ENCODE assay signal across 8 cellular contexts in the genomic region with DNA sequence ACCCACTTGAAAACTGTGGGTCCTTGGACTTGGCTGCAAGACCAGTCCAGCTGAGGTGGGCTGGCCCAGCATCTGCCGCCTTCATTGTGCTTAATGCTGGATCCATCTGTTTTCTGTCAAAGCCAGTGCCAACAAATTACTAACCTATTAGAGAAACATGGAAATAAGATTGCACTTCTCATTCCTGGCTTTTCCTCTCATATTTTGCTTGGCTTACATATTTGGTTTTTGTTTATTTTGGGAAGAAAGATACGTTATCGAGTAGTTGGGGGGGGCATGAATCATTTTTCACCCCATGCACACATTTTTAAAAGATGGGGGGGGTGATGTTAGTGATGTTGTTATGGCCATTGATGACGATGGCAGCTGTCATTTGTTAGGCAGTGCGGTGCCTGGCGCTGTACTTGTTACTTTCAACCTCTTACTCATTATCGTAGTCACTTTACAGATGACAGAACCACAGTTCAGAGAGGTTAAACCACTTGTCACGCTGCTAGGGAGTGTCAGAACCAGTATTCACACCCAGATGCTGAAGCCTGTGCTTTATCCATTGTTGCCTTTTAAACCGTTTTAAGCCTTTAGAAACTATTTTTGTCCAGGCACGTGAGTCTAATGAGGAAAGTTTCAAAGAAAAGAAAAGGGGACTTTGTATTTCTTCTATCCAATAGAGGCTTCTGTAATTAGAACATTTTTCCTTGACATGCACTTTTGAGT.
DNase-seq lines count a peak whose midpoint lies in the region; ATAC-seq, FAIRE-seq and TF ChIP-seq lines count a peak whose summit lies in the region.

No MANE protein-coding gene starts in this region.

- ATAC-seq in GM18868 (IDR thresholded peaks at IDR 0.05; ENCODE audit: unreplicated experiment): no peak
- no peak for ATAC-seq in GM18909 (IDR thresholded peaks at IDR 0.05; ENCODE audit: poor library complexity, unreplicated experiment)

- H2AFZ ChIP-seq in endothelial cell of umbilical vein (ENCODE audit: low read depth, low read length): no peak overlapping the region
- no peak overlapping the region for H2AFZ ChIP-seq in smooth muscle cell (ENCODE audit: low read depth)

- no peaks in the 10 kb centered on the region for H4K20me1 ChIP-seq in endothelial cell of umbilical vein (replicated peaks; ENCODE audit: control insufficient read depth, extremely low read depth, insufficient read depth, low read length)
- H4K20me1 ChIP-seq in smooth muscle cell (ENCODE audit: low read depth): peaks cover 49% of the 10 kb centered on the region

- H3K9me1 ChIP-seq in endothelial cell of umbilical vein (replicated peaks; ENCODE audit: control insufficient read depth, extremely low read depth, insufficient read depth, low read length): no peaks in the 10 kb centered on the region

- peaks cover 10% of the 10 kb centered on the region for H3F3A ChIP-seq in smooth muscle cell (ENCODE audit: low read depth)

- H3K9ac ChIP-seq in endothelial cell of umbilical vein (replicated peaks; ENCODE audit: extremely low read depth, insufficient read depth, low read length): peak overlapping the region; percentile 44
- no peak overlapping the region for H3K9ac ChIP-seq in smooth muscle cell (ENCODE audit: low read depth)

- peak overlapping the region; percentile 63 for H3K27ac ChIP-seq in endothelial cell of umbilical vein (ENCODE audit: insufficient read depth, low read depth, low read length)
- no peak overlapping the region for H3K27ac ChIP-seq in smooth muscle cell (ENCODE audit: low read depth)

- BruUV-seq in endothelial cell of umbilical vein (replicated peaks; lab: Mats Ljungman, UMichigan): no TSS peak

- H3K27me3 ChIP-seq in endothelial cell of umbilical vein (ENCODE audit: control insufficient read depth in 2 of 2, insufficient read depth in 2 of 2, low read length in 2 of 2): no peaks in the 10 kb centered on the region
- no peaks in the 10 kb centered on the region for H3K27me3 ChIP-seq in smooth muscle cell (ENCODE audit: low read depth)

- H3K36me3 ChIP-seq in endothelial cell of umbilical vein (ENCODE audit: control insufficient read depth in 2 of 2, extremely low read depth in 1 of 2, insufficient read depth in 2 of 2, low read length in 2 of 2) (peaks cover 0 to 5% of the 10 kb centered on the region in 2 experiments), smooth muscle cell (ENCODE audit: low read depth) (no peaks in the 10 kb centered on the region)

- peaks cover 33% of the 10 kb centered on the region for H3K4me1 ChIP-seq in endothelial cell of umbilical vein (ENCODE audit: control insufficient read depth, extremely low read depth, insufficient read depth, low read length)
- peaks cover 11% of the 10 kb centered on the region for H3K4me1 ChIP-seq in smooth muscle cell (ENCODE audit: low read depth)

- CTCF ChIA-PET in endothelial cell of umbilical vein (lab: Charles Lee): interaction anchor here (0.6 to 2.5 kb wide), 7 partner anchors 8 to 109 kb away, joined by 3 to 8 read pairs (median 5); no protein-coding TSS in a partner anchor

- intact Hi-C loops in endothelial cell of umbilical vein (cut with micrococcal nuclease): loop anchor here (1.0 to 2.0 kb wide), 2 partner anchors 14 to 41 kb away; no protein-coding TSS in a partner anchor

- no peak for TF ChIP-seq CTCF in endothelial cell of umbilical vein (IDR thresholded peaks at IDR 0.05; ENCODE audit: extremely low read depth in 1 of 2, insufficient read depth in 1 of 2, low read depth in 1 of 2, low read length in 2 of 2)
- TF ChIP-seq CTCF in retinal pigment epithelial cell (conservative IDR thresholded peaks at IDR 0.05; ENCODE audit: low read depth, low read length): no peak
- TF ChIP-seq CTCF in smooth muscle cell (IDR thresholded peaks at IDR 0.05; ENCODE audit: borderline replicate concordance, insufficient read depth, poor library complexity, severe bottlenecking): no peak

- POLR2A ChIA-PET in endothelial cell of umbilical vein (lab: Charles Lee): no interaction called here

- DNase-seq in ELR (ENCODE audit: low read depth): peak; percentile 82
- DNase-seq in NCI-H524 treated with DMSO at 0.1 percent for 48 hours (lab: John Stamatoyannopoulos, UW): peak; percentile 73
- peak; percentile 91 for DNase-seq in endothelial cell of umbilical vein (ENCODE audit: low read depth, low spot score)
- DNase-seq in retinal pigment epithelial cell (ENCODE audit: low read depth): peak; percentile 89
- no peak for DNase-seq in smooth muscle cell (lab: John Stamatoyannopoulos, UW; ENCODE audit: unreplicated experiment)
- DNase-seq in H54 (ENCODE audit: insufficient read length, low spot score): no peak

- no peaks in the 10 kb centered on the region for H3K79me2 ChIP-seq in endothelial cell of umbilical vein (ENCODE audit: control insufficient read depth, insufficient read depth, low read length)
- no peaks in the 10 kb centered on the region for H3K79me2 ChIP-seq in smooth muscle cell (ENCODE audit: low read depth)

- dilution Hi-C loops in endothelial cell of umbilical vein (cut with MboI; ENCODE audit: extremely low pct_ligation_motif_present, low sequenced_read_pairs): no loop called here

- TF ChIP-seq POLR2A in endothelial cell of umbilical vein (IDR thresholded peaks at IDR 0.05; ENCODE audit: low read depth, low read length) (no peak), H54 (IDR thresholded peaks at IDR 0.05; ENCODE audit: low read depth, low read length) (no peak)

- WGBS in smooth muscle cell (ENCODE audit: low lambda C conversion rate): 90% methylated on average over 10 of the region's 10 CpGs

- H3K4me2 ChIP-seq in endothelial cell of umbilical vein (ENCODE audit: insufficient read depth, low read length) (peak overlapping the region; percentile 19), smooth muscle cell (no peak overlapping the region)

- H3K9me3 ChIP-seq in endothelial cell of umbilical vein (replicated peaks; ENCODE audit: control insufficient read depth, insufficient read depth, low read length): no peaks in the 10 kb centered on the region
- H3K9me3 ChIP-seq in smooth muscle cell (replicated peaks; ENCODE audit: low read depth): no peaks in the 10 kb centered on the region

- FAIRE-seq in endothelial cell of umbilical vein (lab: Jason Lieb, UNC): peak; percentile 93
- FAIRE-seq in H54 (lab: Jason Lieb, UNC): no peak

- H3K4me3 ChIP-seq in endothelial cell of umbilical vein (replicated peaks in 1 of 3; ENCODE audit: insufficient read depth in 1 of 3, low read depth in 1 of 3, low read length in 3 of 3) (no peak overlapping the region), retinal pigment epithelial cell (ENCODE audit: low read length) (no peak overlapping the region), smooth muscle cell (no peak overlapping the region)

TF ChIP-seq in endothelial cell of umbilical vein, 7 proteins besides CTCF, POLR2A, EP300 and RAD21:
- TF ChIP-seq JUN (IDR thresholded peaks at IDR 0.05; ENCODE audit: borderline replicate concordance, insufficient read depth, insufficient read length, low read depth) (peak; percentile 52), EZH2 (IDR thresholded peaks at IDR 0.05; ENCODE audit: borderline replicate concordance, low read depth, low read length, severe bottlenecking) (no peak), MAX (IDR thresholded peaks at IDR 0.05; ENCODE audit: insufficient read depth, insufficient read length) (no peak), MYC (IDR thresholded peaks at IDR 0.05; ENCODE audit: low read depth, low read length) (no peak), GATA2 (IDR thresholded peaks at IDR 0.05; ENCODE audit: insufficient read depth, insufficient read length, low read depth, low read length) (peak; percentile 86), FOS (IDR thresholded peaks at IDR 0.05; ENCODE audit: borderline replicate concordance, insufficient read depth, low read length) (peak; percentile 73), POLR2AphosphoS5 (IDR thresholded peaks at IDR 0.05; ENCODE audit: insufficient read depth, low read depth, low read length) (peak; percentile 74)

Comparison
In these comparisons a context has a peak if more than half of its experiments do, and no peak if none do; other contexts are left out.
1. DNase-seq: peak in ELR (single experiment), NCI-H524 treated with DMSO at 0.1 percent for 48 hours (single experiment), endothelial cell of umbilical vein (single experiment) and retinal pigment epithelial cell (single experiment); none in smooth muscle cell (single experiment) and H54 (single experiment).